8 cellular contexts compared by ENCODE assay signal in the genomic region with DNA sequence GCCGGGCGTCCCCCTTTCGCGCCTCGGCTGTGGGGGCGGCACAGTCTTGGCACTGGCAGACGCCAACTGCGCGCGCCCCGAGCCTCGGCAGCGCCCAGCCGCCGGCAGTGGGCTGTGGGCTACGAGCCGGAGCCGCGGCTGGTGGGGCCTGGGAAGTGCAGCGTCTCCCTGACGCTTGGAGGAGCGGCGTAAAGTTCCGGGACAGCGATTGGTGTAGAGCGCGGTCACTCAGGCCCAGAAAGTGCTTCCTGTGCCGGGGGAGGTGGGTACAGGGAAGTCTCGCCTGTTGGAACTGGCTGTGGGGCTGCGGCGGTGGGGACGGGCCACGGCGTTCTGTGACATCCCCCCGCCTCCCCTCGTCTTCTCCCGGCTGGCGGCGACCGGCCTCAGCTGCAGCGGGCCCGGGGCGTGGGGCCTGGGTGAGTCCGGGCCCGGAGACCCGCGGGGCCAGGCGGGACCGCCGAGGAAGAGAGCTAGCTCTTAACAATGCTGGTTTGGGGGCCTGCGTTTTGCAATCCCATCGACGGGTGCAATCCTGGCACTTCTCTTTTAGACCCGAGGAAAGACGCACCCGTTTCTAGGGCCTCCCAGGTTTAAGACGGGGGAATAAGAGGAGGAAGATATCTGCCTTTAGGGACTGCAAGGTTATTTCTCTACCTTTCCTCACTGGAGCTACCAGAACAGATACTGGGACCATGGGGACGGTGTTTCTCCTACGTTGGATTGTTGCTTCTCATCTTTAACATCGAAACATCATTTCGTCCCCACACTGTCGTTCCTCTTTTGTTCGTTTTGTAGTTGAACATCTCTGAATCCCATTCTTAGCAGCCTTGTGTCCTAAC. TPM values are rescaled to one million over a fixed set of nuclear protein-coding genes. Genes with fewer than 3 reads are reported as not detected.
DNase-seq lines count a peak whose midpoint lies in the region; ATAC-seq and TF ChIP-seq lines count a peak whose summit lies in the region.

A gene (minus strand): TSS at position 157 of the 842 bp plus-strand sequence. CDS start 233 bp downstream, outside the sequence.
A gene (plus strand): TSS at position 265 of the 842 bp plus-strand sequence. CDS start 4,575 bp downstream, outside the sequence.

- ATAC-seq in HG02798 (IDR thresholded peaks at IDR 0.05; ENCODE audit: poor library complexity, unreplicated experiment) = peak; percentile 99

- WGBS in adipose tissue, 3 donors = 0% methylated on average over 49 to 57 of the region's 63 CpGs

- no peak within 1 kb of the TSS for H3K27ac ChIP-seq in adipose tissue (ENCODE audit: low read depth, low read length)

- no peaks in the 10 kb centered on the region for H3K9me3 Mint-ChIP-seq in type B pancreatic cell

- H3K4me3 Mint-ChIP-seq in type B pancreatic cell = peak within 1 kb of the TSS; percentile 90

- H3K36me3 Mint-ChIP-seq in type B pancreatic cell = peaks cover 16% of the 10 kb centered on the region

- TF ChIP-seq CTCF in GM12875 (IDR thresholded peaks at IDR 0.05; ENCODE audit: borderline replicate concordance, insufficient read depth, low read depth, low read length) (0 out of 2 replicates have a peak, but pooled peaks have one; percentile 2), type B pancreatic cell (conservative IDR thresholded peaks at IDR 0.05) (peak; percentile 58)

- no peaks in the 10 kb centered on the region for H3K27me3 Mint-ChIP-seq in type B pancreatic cell

- DNase-seq in NCI-H1436 (lab: John Stamatoyannopoulos, UW) = peak; percentile 92
- peak; percentile 96 for DNase-seq in T follicular helper cell (ENCODE audit: low read depth)
- DNase-seq in cardiac septum (ENCODE audit: low spot score) = peak; percentile 99
- DNase-seq in pons (ENCODE audit: low spot score) = peak; percentile 97
- peak; percentile 96 for DNase-seq in type B pancreatic cell (ENCODE audit: extremely low spot score, unreplicated experiment)

- H3K4me3 ChIP-seq in GM12875 (ENCODE audit: low read depth, low read length) = peak within 1 kb of the TSS; percentile 82

- H3K4me1 Mint-ChIP-seq in type B pancreatic cell (ENCODE audit: unreplicated experiment) = peaks cover 17% of the 10 kb centered on the region

- H3K27ac Mint-ChIP-seq in type B pancreatic cell = peak within 1 kb of the TSS; percentile 92

- intact Hi-C loops in cardiac septum (cut with DNase I) = loop anchor here (1.0 to 10.0 kb wide), 2 partner anchors 153 to 184 kb away; no protein-coding TSS in a partner anchor

RNA-seq across cellular contexts. Expression of the first gene that starts in this region (rescaled TPM):
- polyA plus RNA-seq in adipose tissue = 10 to 100 TPM in 2 of 3 donors, 1 to 10 TPM in 1; 9.4 to 20.0 (median 11.1) TPM
- total RNA-seq in cardiac septum (17.5 TPM), type B pancreatic cell (ENCODE audit: low replicate concordance) (20.5 and 23.6 TPM in 2 replicates)

RNA-seq across cellular contexts. Expression of the second gene that starts in this region (rescaled TPM):
- 10 to 100 TPM in 2 of 3 donors, 1 to 10 TPM in 1; 8.6 to 13.8 (median 10.3) TPM for polyA plus RNA-seq in adipose tissue
- total RNA-seq in cardiac septum = 21.3 TPM
- 35.9 and 45.4 TPM in 2 replicates for total RNA-seq in type B pancreatic cell (ENCODE audit: low replicate concordance)
